ENCODE assay signal across 1 cellular context in genomic region chr2:71130325-71131260, GRCh38.
TF ChIP-seq lines count a peak whose summit lies in the region.

MPHOSPH10 (plus strand) TSS chr2:71130634; CDS start chr2:71130666, 32 bp downstream.

TF ChIP-seq in HepG2, 621 proteins besides CTCF, POLR2A, EP300 and RAD21 (continued from another document and continues in another):
- TF ChIP-seq ZUFSP (CRISPR knock-in tag; IDR thresholded peaks at IDR 0.05; ENCODE audit: borderline replicate concordance) = no peak
- TF ChIP-seq MTA3 (CRISPR knock-in tag; IDR thresholded peaks at IDR 0.05) = no peak
- peak; percentile 86; the same call in 1 of the 2 replicates for TF ChIP-seq GFI1 (CRISPR knock-in tag; IDR thresholded peaks at IDR 0.05; ENCODE audit: borderline replicate concordance)
- TF ChIP-seq ZEB1 (IDR thresholded peaks at IDR 0.05; ENCODE audit: insufficient replicate concordance, low read depth) = peak; percentile 84
- TF ChIP-seq CEBPG (CRISPR knock-in tag; IDR thresholded peaks at IDR 0.05) = peak; percentile 35; the same call in 1 of the 2 replicates
- TF ChIP-seq ZNF33B (CRISPR knock-in tag; IDR thresholded peaks at IDR 0.05) = peak; percentile 10; the same call in 1 of the 2 replicates
- TF ChIP-seq SMAD3 (CRISPR knock-in tag; IDR thresholded peaks at IDR 0.05) = peak; percentile 98
- TF ChIP-seq ASH2L (IDR thresholded peaks at IDR 0.05; ENCODE audit: insufficient read length, low read depth, low read length) = peak; percentile 97
- no peak for TF ChIP-seq USF2 (IDR thresholded peaks at IDR 0.05; ENCODE audit: low read depth, low read length)
- TF ChIP-seq USF2 (CRISPR knock-in tag; IDR thresholded peaks at IDR 0.05; ENCODE audit: borderline replicate concordance) = no peak; the same call in 1 of the 2 replicates
- no peak for TF ChIP-seq TBX3 (IDR thresholded peaks at IDR 0.05; ENCODE audit: borderline replicate concordance)
- TF ChIP-seq HCFC1 (IDR thresholded peaks at IDR 0.05; ENCODE audit: low read depth, low read length) = peak; percentile 73
- TF ChIP-seq ZNF251 (CRISPR knock-in tag; IDR thresholded peaks at IDR 0.05) = 0 out of 2 replicates have a peak, but pooled peaks have one; percentile 74
- TF ChIP-seq IKZF1 (IDR thresholded peaks at IDR 0.05) = no peak
- peak; percentile 93; the same call in 1 of the 2 replicates for TF ChIP-seq ZNF468 (CRISPR knock-in tag; IDR thresholded peaks at IDR 0.05)
- peak; percentile 79 for TF ChIP-seq ZNF331 (CRISPR knock-in tag; IDR thresholded peaks at IDR 0.05)
- peak; percentile 98 for TF ChIP-seq FOXC1 (CRISPR knock-in tag; IDR thresholded peaks at IDR 0.05; ENCODE audit: borderline replicate concordance)
- TF ChIP-seq NCOR1 (IDR thresholded peaks at IDR 0.05; ENCODE audit: borderline replicate concordance, low read length) = peak; percentile 60; the same call in 1 of the 2 replicates
- TF ChIP-seq ZNF660 (CRISPR knock-in tag; IDR thresholded peaks at IDR 0.05; ENCODE audit: borderline replicate concordance, low read depth) = no peak
- TF ChIP-seq ZNF207 (IDR thresholded peaks at IDR 0.05; ENCODE audit: borderline replicate concordance) = no peak
- TF ChIP-seq GMEB2 (CRISPR knock-in tag; IDR thresholded peaks at IDR 0.05; ENCODE audit: low read depth) = 0 out of 2 replicates have a peak, but pooled peaks have one; percentile 12
- TF ChIP-seq GATA4 (IDR thresholded peaks at IDR 0.05; ENCODE audit: borderline replicate concordance, low read depth) = peak; percentile 74; the same call in 1 of the 2 replicates
- no peak; the same call in 1 of the 2 replicates for TF ChIP-seq ESRRA (CRISPR knock-in tag; IDR thresholded peaks at IDR 0.05; ENCODE audit: low read depth)
- peak; percentile 97 for TF ChIP-seq NFATC3 (CRISPR knock-in tag; IDR thresholded peaks at IDR 0.05)
- no peak for TF ChIP-seq TCF7 (IDR thresholded peaks at IDR 0.05; ENCODE audit: low read depth)
- 0 out of 2 replicates have a peak, but pooled peaks have one; percentile 93 for TF ChIP-seq ZSCAN30 (CRISPR knock-in tag; IDR thresholded peaks at IDR 0.05)
- TF ChIP-seq PHB2 (IDR thresholded peaks at IDR 0.05; ENCODE audit: partially characterized antibody) = no peak
- TF ChIP-seq ZNF562 (CRISPR knock-in tag; IDR thresholded peaks at IDR 0.05; ENCODE audit: borderline replicate concordance) = no peak; the same call in 1 of the 2 replicates
- no peak for TF ChIP-seq ZFP36 (IDR thresholded peaks at IDR 0.05; ENCODE audit: borderline replicate concordance, low read depth, low read length, partially characterized antibody)
- TF ChIP-seq TRIM22 (IDR thresholded peaks at IDR 0.05) = no peak
- peak; percentile 78 for TF ChIP-seq ZNF503 (CRISPR knock-in tag; IDR thresholded peaks at IDR 0.05)
- TF ChIP-seq KAT8 (CRISPR knock-in tag; IDR thresholded peaks at IDR 0.05) = peak; percentile 95
- peak; percentile 80 for TF ChIP-seq DNMT1 (CRISPR knock-in tag; IDR thresholded peaks at IDR 0.05)
- peak; percentile 88 for TF ChIP-seq ZNF224 (CRISPR knock-in tag; IDR thresholded peaks at IDR 0.05)
- peak; percentile 73 for TF ChIP-seq MED13 (CRISPR knock-in tag; IDR thresholded peaks at IDR 0.05)
- TF ChIP-seq MBNL3 (CRISPR knock-in tag; conservative IDR thresholded peaks at IDR 0.05) = no peak
- TF ChIP-seq ZMAT3 (CRISPR knock-in tag; conservative IDR thresholded peaks at IDR 0.05) = peak; percentile 91; the same call in 1 of the 2 replicates
- peak; percentile 61; the same call in 1 of the 2 replicates for TF ChIP-seq HHEX (CRISPR knock-in tag; IDR thresholded peaks at IDR 0.05)
- TF ChIP-seq ZFP91 (CRISPR knock-in tag; IDR thresholded peaks at IDR 0.05; ENCODE audit: borderline replicate concordance) = peak; percentile 95
- no peak for TF ChIP-seq KDM6A (CRISPR knock-in tag; IDR thresholded peaks at IDR 0.05; ENCODE audit: low read depth)
- TF ChIP-seq MZF1 (CRISPR knock-in tag; IDR thresholded peaks at IDR 0.05; ENCODE audit: borderline replicate concordance) = 0 out of 2 replicates have a peak, but pooled peaks have one; percentile 29
- TF ChIP-seq PCBP1 (IDR thresholded peaks at IDR 0.05; ENCODE audit: borderline replicate concordance, low read depth, low read length) = peak; percentile 38; the same call in 1 of the 2 replicates
- TF ChIP-seq ZNF687 (CRISPR knock-in tag; IDR thresholded peaks at IDR 0.05) = peak; percentile 99
- TF ChIP-seq BRF2 (CRISPR knock-in tag; IDR thresholded peaks at IDR 0.05) = peak; percentile 67
- TF ChIP-seq ZNF557 (CRISPR knock-in tag; IDR thresholded peaks at IDR 0.05) = peak; percentile 53; the same call in 1 of the 2 replicates
- no peak for TF ChIP-seq ATF7 (IDR thresholded peaks at IDR 0.05)
- TF ChIP-seq ATF7 (CRISPR knock-in tag; IDR thresholded peaks at IDR 0.05) = peak; percentile 77; the same call in 1 of the 2 replicates
- peak; percentile 99 for TF ChIP-seq MAX (IDR thresholded peaks at IDR 0.05)
- TF ChIP-seq DR1 (CRISPR knock-in tag; IDR thresholded peaks at IDR 0.05) = peak; percentile 75
- 0 out of 2 replicates have a peak, but pooled peaks have one; percentile 25 for TF ChIP-seq THAP8 (CRISPR knock-in tag; IDR thresholded peaks at IDR 0.05; ENCODE audit: borderline replicate concordance)
- TF ChIP-seq NPAS2 (CRISPR knock-in tag; IDR thresholded peaks at IDR 0.05; ENCODE audit: borderline replicate concordance) = no peak
- 0 out of 2 replicates have a peak, but pooled peaks have one; percentile 95 for TF ChIP-seq ZNF558 (CRISPR knock-in tag; IDR thresholded peaks at IDR 0.05; ENCODE audit: borderline replicate concordance)
